In the genomic region with DNA sequence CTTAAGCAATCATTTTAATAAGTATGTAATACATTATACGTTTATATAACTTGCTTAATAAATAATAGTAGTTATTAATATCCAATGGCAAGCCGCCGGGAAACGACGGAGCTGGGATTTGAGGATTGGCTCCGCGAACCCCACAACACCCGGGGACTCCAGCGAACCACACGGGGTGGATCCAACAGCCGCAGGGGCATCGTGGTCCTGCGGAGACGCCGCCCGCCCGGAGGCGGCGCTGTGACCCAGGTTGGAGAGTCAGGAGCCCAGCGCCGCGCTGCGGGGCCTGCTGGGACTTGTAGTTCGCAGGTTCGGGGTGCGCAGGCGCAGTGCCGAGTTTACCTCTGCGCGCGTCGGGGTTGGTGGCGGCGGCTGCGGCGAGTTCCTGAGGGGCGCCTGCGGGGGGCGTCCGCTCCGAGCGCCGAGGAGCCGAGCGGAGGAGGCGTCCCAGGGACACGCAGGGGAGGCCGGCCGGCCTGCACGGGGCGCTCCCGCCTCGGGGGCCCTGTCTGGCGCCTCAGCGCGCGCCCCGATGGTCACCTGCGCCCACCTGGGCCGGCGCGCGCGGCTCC, we compare ENCODE assay signal across 1 cellular context.
TF ChIP-seq lines count a peak whose summit lies in the region.

A gene (plus strand): TSS at position 329 of the 572 bp plus-strand sequence. CDS start 204 bp downstream, at position 533.

TF ChIP-seq in K562, 482 proteins besides CTCF, POLR2A, EP300 and RAD21 (continued from another document and continues in another):
- TF ChIP-seq, protein P1, sequence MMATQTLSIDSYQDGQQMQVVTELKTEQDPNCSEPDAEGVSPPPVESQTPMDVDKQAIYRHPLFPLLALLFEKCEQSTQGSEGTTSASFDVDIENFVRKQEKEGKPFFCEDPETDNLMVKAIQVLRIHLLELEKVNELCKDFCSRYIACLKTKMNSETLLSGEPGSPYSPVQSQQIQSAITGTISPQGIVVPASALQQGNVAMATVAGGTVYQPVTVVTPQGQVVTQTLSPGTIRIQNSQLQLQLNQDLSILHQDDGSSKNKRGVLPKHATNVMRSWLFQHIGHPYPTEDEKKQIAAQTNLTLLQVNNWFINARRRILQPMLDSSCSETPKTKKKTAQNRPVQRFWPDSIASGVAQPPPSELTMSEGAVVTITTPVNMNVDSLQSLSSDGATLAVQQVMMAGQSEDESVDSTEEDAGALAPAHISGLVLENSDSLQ (IDR thresholded peaks at IDR 0.05): no peak
- TF ChIP-seq HNRNPLL (IDR thresholded peaks at IDR 0.05; ENCODE audit: low read depth, low read length, poor library complexity, severe bottlenecking): no peak
- no peak for TF ChIP-seq TSC22D4 (tag; IDR thresholded peaks at IDR 0.05)
- peak; percentile 24; the same call in 1 of the 2 replicates for TF ChIP-seq EP400 (IDR thresholded peaks at IDR 0.05)
- TF ChIP-seq ZNF57 (CRISPR knock-in tag; IDR thresholded peaks at IDR 0.05): no peak
- TF ChIP-seq, protein P2, sequence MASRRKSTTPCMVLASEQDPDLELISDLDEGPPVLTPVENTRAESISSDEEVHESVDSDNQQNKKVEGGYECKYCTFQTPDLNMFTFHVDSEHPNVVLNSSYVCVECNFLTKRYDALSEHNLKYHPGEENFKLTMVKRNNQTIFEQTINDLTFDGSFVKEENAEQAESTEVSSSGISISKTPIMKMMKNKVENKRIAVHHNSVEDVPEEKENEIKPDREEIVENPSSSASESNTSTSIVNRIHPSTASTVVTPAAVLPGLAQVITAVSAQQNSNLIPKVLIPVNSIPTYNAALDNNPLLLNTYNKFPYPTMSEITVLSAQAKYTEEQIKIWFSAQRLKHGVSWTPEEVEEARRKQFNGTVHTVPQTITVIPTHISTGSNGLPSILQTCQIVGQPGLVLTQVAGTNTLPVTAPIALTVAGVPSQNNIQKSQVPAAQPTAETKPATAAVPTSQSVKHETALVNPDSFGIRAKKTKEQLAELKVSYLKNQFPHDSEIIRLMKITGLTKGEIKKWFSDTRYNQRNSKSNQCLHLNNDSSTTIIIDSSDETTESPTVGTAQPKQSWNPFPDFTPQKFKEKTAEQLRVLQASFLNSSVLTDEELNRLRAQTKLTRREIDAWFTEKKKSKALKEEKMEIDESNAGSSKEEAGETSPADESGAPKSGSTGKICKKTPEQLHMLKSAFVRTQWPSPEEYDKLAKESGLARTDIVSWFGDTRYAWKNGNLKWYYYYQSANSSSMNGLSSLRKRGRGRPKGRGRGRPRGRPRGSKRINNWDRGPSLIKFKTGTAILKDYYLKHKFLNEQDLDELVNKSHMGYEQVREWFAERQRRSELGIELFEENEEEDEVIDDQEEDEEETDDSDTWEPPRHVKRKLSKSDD (conservative IDR thresholded peaks at IDR 0.05; ENCODE audit: low read length): 0 out of 2 replicates have a peak, but pooled peaks have one; percentile 53
- TF ChIP-seq, protein P3, sequence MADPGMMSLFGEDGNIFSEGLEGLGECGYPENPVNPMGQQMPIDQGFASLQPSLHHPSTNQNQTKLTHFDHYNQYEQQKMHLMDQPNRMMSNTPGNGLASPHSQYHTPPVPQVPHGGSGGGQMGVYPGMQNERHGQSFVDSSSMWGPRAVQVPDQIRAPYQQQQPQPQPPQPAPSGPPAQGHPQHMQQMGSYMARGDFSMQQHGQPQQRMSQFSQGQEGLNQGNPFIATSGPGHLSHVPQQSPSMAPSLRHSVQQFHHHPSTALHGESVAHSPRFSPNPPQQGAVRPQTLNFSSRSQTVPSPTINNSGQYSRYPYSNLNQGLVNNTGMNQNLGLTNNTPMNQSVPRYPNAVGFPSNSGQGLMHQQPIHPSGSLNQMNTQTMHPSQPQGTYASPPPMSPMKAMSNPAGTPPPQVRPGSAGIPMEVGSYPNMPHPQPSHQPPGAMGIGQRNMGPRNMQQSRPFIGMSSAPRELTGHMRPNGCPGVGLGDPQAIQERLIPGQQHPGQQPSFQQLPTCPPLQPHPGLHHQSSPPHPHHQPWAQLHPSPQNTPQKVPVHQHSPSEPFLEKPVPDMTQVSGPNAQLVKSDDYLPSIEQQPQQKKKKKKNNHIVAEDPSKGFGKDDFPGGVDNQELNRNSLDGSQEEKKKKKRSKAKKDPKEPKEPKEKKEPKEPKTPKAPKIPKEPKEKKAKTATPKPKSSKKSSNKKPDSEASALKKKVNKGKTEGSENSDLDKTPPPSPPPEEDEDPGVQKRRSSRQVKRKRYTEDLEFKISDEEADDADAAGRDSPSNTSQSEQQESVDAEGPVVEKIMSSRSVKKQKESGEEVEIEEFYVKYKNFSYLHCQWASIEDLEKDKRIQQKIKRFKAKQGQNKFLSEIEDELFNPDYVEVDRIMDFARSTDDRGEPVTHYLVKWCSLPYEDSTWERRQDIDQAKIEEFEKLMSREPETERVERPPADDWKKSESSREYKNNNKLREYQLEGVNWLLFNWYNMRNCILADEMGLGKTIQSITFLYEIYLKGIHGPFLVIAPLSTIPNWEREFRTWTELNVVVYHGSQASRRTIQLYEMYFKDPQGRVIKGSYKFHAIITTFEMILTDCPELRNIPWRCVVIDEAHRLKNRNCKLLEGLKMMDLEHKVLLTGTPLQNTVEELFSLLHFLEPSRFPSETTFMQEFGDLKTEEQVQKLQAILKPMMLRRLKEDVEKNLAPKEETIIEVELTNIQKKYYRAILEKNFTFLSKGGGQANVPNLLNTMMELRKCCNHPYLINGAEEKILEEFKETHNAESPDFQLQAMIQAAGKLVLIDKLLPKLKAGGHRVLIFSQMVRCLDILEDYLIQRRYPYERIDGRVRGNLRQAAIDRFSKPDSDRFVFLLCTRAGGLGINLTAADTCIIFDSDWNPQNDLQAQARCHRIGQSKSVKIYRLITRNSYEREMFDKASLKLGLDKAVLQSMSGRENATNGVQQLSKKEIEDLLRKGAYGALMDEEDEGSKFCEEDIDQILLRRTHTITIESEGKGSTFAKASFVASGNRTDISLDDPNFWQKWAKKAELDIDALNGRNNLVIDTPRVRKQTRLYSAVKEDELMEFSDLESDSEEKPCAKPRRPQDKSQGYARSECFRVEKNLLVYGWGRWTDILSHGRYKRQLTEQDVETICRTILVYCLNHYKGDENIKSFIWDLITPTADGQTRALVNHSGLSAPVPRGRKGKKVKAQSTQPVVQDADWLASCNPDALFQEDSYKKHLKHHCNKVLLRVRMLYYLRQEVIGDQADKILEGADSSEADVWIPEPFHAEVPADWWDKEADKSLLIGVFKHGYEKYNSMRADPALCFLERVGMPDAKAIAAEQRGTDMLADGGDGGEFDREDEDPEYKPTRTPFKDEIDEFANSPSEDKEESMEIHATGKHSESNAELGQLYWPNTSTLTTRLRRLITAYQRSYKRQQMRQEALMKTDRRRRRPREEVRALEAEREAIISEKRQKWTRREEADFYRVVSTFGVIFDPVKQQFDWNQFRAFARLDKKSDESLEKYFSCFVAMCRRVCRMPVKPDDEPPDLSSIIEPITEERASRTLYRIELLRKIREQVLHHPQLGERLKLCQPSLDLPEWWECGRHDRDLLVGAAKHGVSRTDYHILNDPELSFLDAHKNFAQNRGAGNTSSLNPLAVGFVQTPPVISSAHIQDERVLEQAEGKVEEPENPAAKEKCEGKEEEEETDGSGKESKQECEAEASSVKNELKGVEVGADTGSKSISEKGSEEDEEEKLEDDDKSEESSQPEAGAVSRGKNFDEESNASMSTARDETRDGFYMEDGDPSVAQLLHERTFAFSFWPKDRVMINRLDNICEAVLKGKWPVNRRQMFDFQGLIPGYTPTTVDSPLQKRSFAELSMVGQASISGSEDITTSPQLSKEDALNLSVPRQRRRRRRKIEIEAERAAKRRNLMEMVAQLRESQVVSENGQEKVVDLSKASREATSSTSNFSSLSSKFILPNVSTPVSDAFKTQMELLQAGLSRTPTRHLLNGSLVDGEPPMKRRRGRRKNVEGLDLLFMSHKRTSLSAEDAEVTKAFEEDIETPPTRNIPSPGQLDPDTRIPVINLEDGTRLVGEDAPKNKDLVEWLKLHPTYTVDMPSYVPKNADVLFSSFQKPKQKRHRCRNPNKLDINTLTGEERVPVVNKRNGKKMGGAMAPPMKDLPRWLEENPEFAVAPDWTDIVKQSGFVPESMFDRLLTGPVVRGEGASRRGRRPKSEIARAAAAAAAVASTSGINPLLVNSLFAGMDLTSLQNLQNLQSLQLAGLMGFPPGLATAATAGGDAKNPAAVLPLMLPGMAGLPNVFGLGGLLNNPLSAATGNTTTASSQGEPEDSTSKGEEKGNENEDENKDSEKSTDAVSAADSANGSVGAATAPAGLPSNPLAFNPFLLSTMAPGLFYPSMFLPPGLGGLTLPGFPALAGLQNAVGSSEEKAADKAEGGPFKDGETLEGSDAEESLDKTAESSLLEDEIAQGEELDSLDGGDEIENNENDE (IDR thresholded peaks at IDR 0.05; ENCODE audit: low read depth, low read length): no peak
- TF ChIP-seq ZNF274 (IDR thresholded peaks at IDR 0.05; ENCODE audit: borderline replicate concordance, low read depth, low read length): no peak
- TF ChIP-seq MYC (IDR thresholded peaks at IDR 0.05; ENCODE audit: low read depth, low read length): peak; percentile 92
- TF ChIP-seq MYC (CRISPR knock-in tag; IDR thresholded peaks at IDR 0.05; ENCODE audit: borderline replicate concordance, low read depth): no peak; the same call in 1 of the 2 replicates
- TF ChIP-seq, protein P4, sequence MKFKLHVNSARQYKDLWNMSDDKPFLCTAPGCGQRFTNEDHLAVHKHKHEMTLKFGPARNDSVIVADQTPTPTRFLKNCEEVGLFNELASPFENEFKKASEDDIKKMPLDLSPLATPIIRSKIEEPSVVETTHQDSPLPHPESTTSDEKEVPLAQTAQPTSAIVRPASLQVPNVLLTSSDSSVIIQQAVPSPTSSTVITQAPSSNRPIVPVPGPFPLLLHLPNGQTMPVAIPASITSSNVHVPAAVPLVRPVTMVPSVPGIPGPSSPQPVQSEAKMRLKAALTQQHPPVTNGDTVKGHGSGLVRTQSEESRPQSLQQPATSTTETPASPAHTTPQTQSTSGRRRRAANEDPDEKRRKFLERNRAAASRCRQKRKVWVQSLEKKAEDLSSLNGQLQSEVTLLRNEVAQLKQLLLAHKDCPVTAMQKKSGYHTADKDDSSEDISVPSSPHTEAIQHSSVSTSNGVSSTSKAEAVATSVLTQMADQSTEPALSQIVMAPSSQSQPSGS (CRISPR knock-in tag; IDR thresholded peaks at IDR 0.05): no peak
- TF ChIP-seq ZC3H4 (CRISPR knock-in tag; IDR thresholded peaks at IDR 0.05; ENCODE audit: borderline replicate concordance): no peak
- no peak for TF ChIP-seq ZNF23 (CRISPR knock-in tag; IDR thresholded peaks at IDR 0.05)
- no peak for TF ChIP-seq ZNF146 (CRISPR knock-in tag; IDR thresholded peaks at IDR 0.05; ENCODE audit: unreplicated experiment)
- TF ChIP-seq CHD2 (IDR thresholded peaks at IDR 0.05; ENCODE audit: low read depth, low read length): no peak
- 0 out of 2 replicates have a peak, but pooled peaks have one; percentile 42 for TF ChIP-seq BCOR (IDR thresholded peaks at IDR 0.05)
- no peak for TF ChIP-seq CBFA2T2 (conservative IDR thresholded peaks at IDR 0.05)
- no peak; the same call in 1 of the 2 replicates for TF ChIP-seq SUPT5H (IDR thresholded peaks at IDR 0.05)
- TF ChIP-seq RUNX1 (IDR thresholded peaks at IDR 0.05; ENCODE audit: low read depth): no peak
- TF ChIP-seq, protein P5, sequence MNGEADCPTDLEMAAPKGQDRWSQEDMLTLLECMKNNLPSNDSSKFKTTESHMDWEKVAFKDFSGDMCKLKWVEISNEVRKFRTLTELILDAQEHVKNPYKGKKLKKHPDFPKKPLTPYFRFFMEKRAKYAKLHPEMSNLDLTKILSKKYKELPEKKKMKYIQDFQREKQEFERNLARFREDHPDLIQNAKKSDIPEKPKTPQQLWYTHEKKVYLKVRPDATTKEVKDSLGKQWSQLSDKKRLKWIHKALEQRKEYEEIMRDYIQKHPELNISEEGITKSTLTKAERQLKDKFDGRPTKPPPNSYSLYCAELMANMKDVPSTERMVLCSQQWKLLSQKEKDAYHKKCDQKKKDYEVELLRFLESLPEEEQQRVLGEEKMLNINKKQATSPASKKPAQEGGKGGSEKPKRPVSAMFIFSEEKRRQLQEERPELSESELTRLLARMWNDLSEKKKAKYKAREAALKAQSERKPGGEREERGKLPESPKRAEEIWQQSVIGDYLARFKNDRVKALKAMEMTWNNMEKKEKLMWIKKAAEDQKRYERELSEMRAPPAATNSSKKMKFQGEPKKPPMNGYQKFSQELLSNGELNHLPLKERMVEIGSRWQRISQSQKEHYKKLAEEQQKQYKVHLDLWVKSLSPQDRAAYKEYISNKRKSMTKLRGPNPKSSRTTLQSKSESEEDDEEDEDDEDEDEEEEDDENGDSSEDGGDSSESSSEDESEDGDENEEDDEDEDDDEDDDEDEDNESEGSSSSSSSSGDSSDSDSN (IDR thresholded peaks at IDR 0.05; ENCODE audit: borderline replicate concordance in 1 of 2, low read depth in 2 of 2, low read length in 2 of 2): peak in 1 of 2 experiments; percentile 75; a peak in 2 of 4 replicates
- TF ChIP-seq ZNF79 (CRISPR knock-in tag; IDR thresholded peaks at IDR 0.05; ENCODE audit: low read depth): no peak
- TF ChIP-seq FOXP1 (CRISPR knock-in tag; IDR thresholded peaks at IDR 0.05): no peak; the same call in 1 of the 2 replicates
- TF ChIP-seq, protein P6, sequence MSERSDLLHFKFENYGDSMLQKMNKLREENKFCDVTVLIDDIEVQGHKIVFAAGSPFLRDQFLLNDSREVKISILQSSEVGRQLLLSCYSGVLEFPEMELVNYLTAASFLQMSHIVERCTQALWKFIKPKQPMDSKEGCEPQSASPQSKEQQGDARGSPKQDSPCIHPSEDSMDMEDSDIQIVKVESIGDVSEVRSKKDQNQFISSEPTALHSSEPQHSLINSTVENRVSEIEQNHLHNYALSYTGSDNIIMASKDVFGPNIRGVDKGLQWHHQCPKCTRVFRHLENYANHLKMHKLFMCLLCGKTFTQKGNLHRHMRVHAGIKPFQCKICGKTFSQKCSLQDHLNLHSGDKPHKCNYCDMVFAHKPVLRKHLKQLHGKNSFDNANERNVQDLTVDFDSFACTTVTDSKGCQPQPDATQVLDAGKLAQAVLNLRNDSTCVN (CRISPR knock-in tag; IDR thresholded peaks at IDR 0.05): no peak
- no peak for TF ChIP-seq IRF2 (CRISPR knock-in tag; IDR thresholded peaks at IDR 0.05)
- TF ChIP-seq TARDBP (IDR thresholded peaks at IDR 0.05): no peak
- TF ChIP-seq TAF1 (IDR thresholded peaks at IDR 0.05; ENCODE audit: control insufficient read depth, extremely low read depth, insufficient read depth, low read length, severe bottlenecking): peak; percentile 64
- no peak for TF ChIP-seq NR2F6 (CRISPR knock-in tag; IDR thresholded peaks at IDR 0.05)
- TF ChIP-seq, protein P7, sequence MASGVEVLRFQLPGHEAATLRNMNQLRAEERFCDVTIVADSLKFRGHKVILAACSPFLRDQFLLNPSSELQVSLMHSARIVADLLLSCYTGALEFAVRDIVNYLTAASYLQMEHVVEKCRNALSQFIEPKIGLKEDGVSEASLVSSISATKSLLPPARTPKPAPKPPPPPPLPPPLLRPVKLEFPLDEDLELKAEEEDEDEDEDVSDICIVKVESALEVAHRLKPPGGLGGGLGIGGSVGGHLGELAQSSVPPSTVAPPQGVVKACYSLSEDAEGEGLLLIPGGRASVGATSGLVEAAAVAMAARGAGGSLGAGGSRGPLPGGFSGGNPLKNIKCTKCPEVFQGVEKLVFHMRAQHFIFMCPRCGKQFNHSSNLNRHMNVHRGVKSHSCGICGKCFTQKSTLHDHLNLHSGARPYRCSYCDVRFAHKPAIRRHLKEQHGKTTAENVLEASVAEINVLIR (CRISPR knock-in tag; IDR thresholded peaks at IDR 0.05): peak; percentile 75
- no peak for TF ChIP-seq PPARD (CRISPR knock-in tag; IDR thresholded peaks at IDR 0.05)
- peak; percentile 60 for TF ChIP-seq TBP (optimal IDR thresholded peaks at IDR 0.05; ENCODE audit: low read depth, low read length)
- no peak for TF ChIP-seq BRCA1 (IDR thresholded peaks at IDR 0.05)
- no peak for TF ChIP-seq BRCA1 (CRISPR knock-in tag; IDR thresholded peaks at IDR 0.05)
- TF ChIP-seq PHB (CRISPR knock-in tag; IDR thresholded peaks at IDR 0.05): no peak
- TF ChIP-seq PCBP1 (IDR thresholded peaks at IDR 0.05; ENCODE audit: low read depth, low read length, poor library complexity, severe bottlenecking): no peak
- TF ChIP-seq KDM5B (IDR thresholded peaks at IDR 0.05; ENCODE audit: insufficient replicate concordance, low read depth, low read length): peak; percentile 61
- no peak for TF ChIP-seq CHD1 (IDR thresholded peaks at IDR 0.05; ENCODE audit: low read length)
- peak; percentile 91 for TF ChIP-seq SP1 (CRISPR knock-in tag; IDR thresholded peaks at IDR 0.05)
- peak; percentile 100 for TF ChIP-seq HCFC1 (IDR thresholded peaks at IDR 0.05; ENCODE audit: low read depth, low read length)
